In the genomic region with DNA sequence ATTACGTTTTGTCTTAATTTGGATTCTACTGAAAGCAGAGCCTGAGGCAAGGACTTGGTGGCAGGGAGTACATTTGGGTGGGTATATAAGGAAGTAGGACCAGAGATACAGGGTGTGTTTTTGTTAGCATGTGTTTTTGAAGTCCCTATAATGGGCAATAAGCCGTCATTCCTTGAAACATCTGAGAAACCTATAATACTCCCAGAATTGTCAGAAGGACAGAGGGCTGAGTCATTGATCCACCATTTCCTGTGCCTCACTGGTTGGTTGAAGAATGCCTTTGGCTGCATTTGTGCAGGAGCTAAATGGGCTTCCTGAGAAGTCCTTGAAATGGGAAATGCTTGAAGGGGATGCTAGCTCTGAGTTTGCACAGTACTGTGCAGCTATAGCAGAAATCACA, we compare ENCODE assay signal across 12 cellular contexts.
DNase-seq lines count a peak whose midpoint lies in the region; ATAC-seq and TF ChIP-seq lines count a peak whose summit lies in the region.
"Had no signal": no experiment of that assay in that cellular context is flagged by ENCODE, and none has a peak within 500 bp of the region (broad histone marks: within the 10 kb centered on the region; RNA-seq: fewer than 3 reads in every experiment).

No MANE protein-coding gene starts in this region.

- H3K27me3 ChIP-seq in A673 (replicated peaks; ENCODE audit: insufficient read depth, low read depth, low read length, poor library complexity) = no peaks in the 10 kb centered on the region
- H3K27me3 ChIP-seq in mammary epithelial cell (ENCODE audit: insufficient read depth, low read length) = no peaks in the 10 kb centered on the region
- H3K27me3 ChIP-seq in esophagus squamous epithelium = no peaks in the 10 kb centered on the region

- H3K27ac ChIP-seq in A673 (ENCODE audit: low read depth, low read length, poor library complexity, severe bottlenecking) (no peak overlapping the region), mammary epithelial cell (ENCODE audit: insufficient read depth, low read depth, low read length) (no peak overlapping the region), esophagus squamous epithelium (no peak overlapping the region)
- H3K27ac ChIP-seq: A549 had no signal

- POLR2A ChIA-PET in A673 (lab: Charles Lee; ENCODE audit: low non-redundant PET) = no interaction called here

- no peak for TF ChIP-seq CTCF in A673 (conservative IDR thresholded peaks at IDR 0.05; ENCODE audit: low read depth, low read length)
- TF ChIP-seq CTCF in mammary epithelial cell (conservative IDR thresholded peaks at IDR 0.05 in 1 of 2, IDR thresholded peaks at IDR 0.05 in 1 of 2; ENCODE audit: extremely low read depth in 1 of 2, insufficient read depth in 1 of 2, low read depth in 1 of 2, low read length in 2 of 2) = no peak
- TF ChIP-seq CTCF in esophagus squamous epithelium (IDR thresholded peaks at IDR 0.05) = no peak

- no peaks in the 10 kb centered on the region for H3K79me2 ChIP-seq in mammary epithelial cell (ENCODE audit: insufficient read depth, low read length)

- H2AFZ ChIP-seq in mammary epithelial cell (ENCODE audit: low read depth, low read length) = peak overlapping the region; percentile 78

- BruUV-seq in A673 (replicated peaks; lab: Mats Ljungman, UMichigan) (no TSS peak), mammary epithelial cell (replicated peaks; lab: Mats Ljungman, UMichigan) (no TSS peak)

- H3K4me1 ChIP-seq in A673 (ENCODE audit: insufficient read depth, low read length, poor library complexity, severe bottlenecking) (no peaks in the 10 kb centered on the region), mammary epithelial cell (ENCODE audit: insufficient read depth, low read length) (peaks cover 8% of the 10 kb centered on the region), esophagus squamous epithelium (no peaks in the 10 kb centered on the region)
- H3K4me1 ChIP-seq: A549 had no signal

- 61% methylated on average over 2 of the region's 2 CpGs for WGBS in mammary epithelial cell (ENCODE audit: low coverage, missing lambda C conversion rate)
- WGBS in esophagus squamous epithelium, 2 donors = 34 to 43% methylated on average over 2 of the region's 2 CpGs

- dilution Hi-C loops in mammary epithelial cell (cut with HindIII; ENCODE audit: low sequenced_read_pairs) = no loop called here

- H3K9ac ChIP-seq in mammary epithelial cell (ENCODE audit: insufficient read depth, low read length) = no peak overlapping the region

- in situ Hi-C loops in mammary epithelial cell (cut with MboI; ENCODE audit: low sequenced_read_pairs in 2 of 2) = no loop called here

- H3K4me2 ChIP-seq in mammary epithelial cell (ENCODE audit: insufficient read depth, low read depth, low read length) = peak overlapping the region; percentile 14
- H3K4me2 ChIP-seq: A549 had no signal

- H3K4me3 ChIP-seq in A673 (ENCODE audit: low read depth, low read length, poor library complexity, severe bottlenecking) = no peak overlapping the region
- no peak overlapping the region for H3K4me3 ChIP-seq in mammary epithelial cell (replicated peaks in 1 of 3; ENCODE audit: insufficient read depth in 1 of 3, low read depth in 2 of 3, low read length in 3 of 3)
- H3K4me3 ChIP-seq in esophagus squamous epithelium = no peak overlapping the region
- H3K4me3 ChIP-seq: A549 had no signal

- CTCF ChIA-PET in A673 (lab: Charles Lee) = no interaction called here
- CTCF ChIA-PET in mammary epithelial cell (lab: Charles Lee; ENCODE audit: low non-redundant PET) = no interaction called here

- intact Hi-C loops in A673 (cut with micrococcal nuclease; ENCODE audit: unreplicated experiment) (no loop called here), mammary epithelial cell (cut with micrococcal nuclease) (no loop called here), esophagus squamous epithelium (cut with DNase I) (no loop called here)

- H3K9me3 ChIP-seq in A673 (ENCODE audit: low read depth, low read length, poor library complexity, severe bottlenecking) = no peaks in the 10 kb centered on the region
- no peaks in the 10 kb centered on the region for H3K9me3 ChIP-seq in mammary epithelial cell (replicated peaks; ENCODE audit: insufficient read depth, low read length)
- H3K9me3 ChIP-seq in esophagus squamous epithelium = no peaks in the 10 kb centered on the region
- H3K9me3 ChIP-seq: A549 had no signal

- peak; percentile 67 for DNase-seq in A673 (ENCODE audit: low spot score)
- peak; percentile 89 for DNase-seq in HT1080 (ENCODE audit: low read depth)
- peak; percentile 36 for DNase-seq in mammary epithelial cell
- peak; percentile 20 for DNase-seq in iPS-NIHi7 (ENCODE audit: extremely low spot score)
- no peak for DNase-seq in germinal center (ENCODE audit: low spot score)
- DNase-seq in esophagus squamous epithelium (lab: John Stamatoyannopoulos, UW) = no peak
- DNase-seq: activated CD4-positive, alpha-beta T cell treated with anti-CD3 and anti-CD28 coated beads, Interleukin-2, amount 10 ng/mL, durations not matched to agents 7 days and 5 days; NCI-H446; trophoblast cell had no signal

- TF ChIP-seq POLR2A in esophagus squamous epithelium (IDR thresholded peaks at IDR 0.05) = no peak

- ATAC-seq in HG03045 (IDR thresholded peaks at IDR 0.05; ENCODE audit: unreplicated experiment) (no peak), HG02759 (IDR thresholded peaks at IDR 0.05; ENCODE audit: unreplicated experiment) (no peak)
- ATAC-seq: A549 had no signal

- H3K36me3 ChIP-seq in A673 (ENCODE audit: insufficient read depth, low read length, poor library complexity, severe bottlenecking) (no peaks in the 10 kb centered on the region), mammary epithelial cell (ENCODE audit: insufficient read depth, low read length) (no peaks in the 10 kb centered on the region), esophagus squamous epithelium (no peaks in the 10 kb centered on the region)

- H4K20me1 ChIP-seq in mammary epithelial cell (ENCODE audit: insufficient read depth, low read length) = no peaks in the 10 kb centered on the region

Comparison
In these comparisons a context has a peak if more than half of its experiments do, and no peak if none do; other contexts are left out.
1. DNase-seq: peak in A673 (single experiment), HT1080 (single experiment), mammary epithelial cell (single experiment) and iPS-NIHi7 (single experiment); none in germinal center (single experiment) and esophagus squamous epithelium (single experiment).